ENCODE assay signal across 1 cellular context in the genomic region with DNA sequence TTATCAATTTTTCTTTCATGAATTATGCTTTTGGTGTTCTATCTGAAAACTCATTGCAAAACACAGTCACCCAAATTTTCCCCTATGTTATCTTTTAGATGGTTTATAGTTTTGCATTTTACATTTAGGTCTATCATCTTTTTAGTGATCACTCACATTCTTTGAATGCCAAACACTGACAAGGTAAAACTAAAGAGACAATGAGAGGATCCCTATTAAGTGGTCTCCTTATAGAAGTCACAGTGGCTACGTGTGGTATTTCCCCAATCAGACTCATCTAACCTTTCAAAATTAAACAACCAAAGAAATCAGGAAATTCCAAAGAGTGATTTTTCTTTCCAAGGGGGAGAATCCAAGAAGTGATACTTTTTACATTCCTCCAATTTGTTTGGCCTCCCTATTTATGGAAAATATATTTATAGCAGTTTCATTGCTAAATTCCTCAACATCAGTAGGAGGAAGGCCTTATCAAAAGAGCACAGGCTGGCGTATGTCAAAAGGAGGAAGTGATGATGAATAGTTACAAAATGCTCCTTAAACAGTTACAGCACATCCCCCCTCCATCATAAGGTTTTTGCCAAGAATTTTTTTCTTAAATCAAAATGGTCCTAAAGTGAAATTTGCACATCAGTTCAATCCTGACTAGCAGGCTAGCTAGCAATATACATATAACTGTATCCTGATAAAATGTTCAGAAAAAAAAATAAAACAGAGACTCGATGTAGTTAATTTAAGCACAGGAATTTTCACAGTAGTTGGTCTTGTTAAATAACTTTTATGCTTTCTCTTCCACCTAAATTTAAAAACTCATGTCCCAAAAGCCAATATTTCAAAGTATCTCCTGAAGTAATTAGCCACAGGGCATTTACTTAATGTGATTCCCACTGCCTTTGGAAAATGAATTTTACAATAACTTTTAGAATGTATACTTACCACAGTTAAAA.
TF ChIP-seq lines count a peak whose summit lies in the region.

No MANE protein-coding gene starts in this region.

TF ChIP-seq in K562, 482 proteins besides CTCF, POLR2A, EP300 and RAD21 (continued from another document and continues in another):
- TF ChIP-seq, protein P1, sequence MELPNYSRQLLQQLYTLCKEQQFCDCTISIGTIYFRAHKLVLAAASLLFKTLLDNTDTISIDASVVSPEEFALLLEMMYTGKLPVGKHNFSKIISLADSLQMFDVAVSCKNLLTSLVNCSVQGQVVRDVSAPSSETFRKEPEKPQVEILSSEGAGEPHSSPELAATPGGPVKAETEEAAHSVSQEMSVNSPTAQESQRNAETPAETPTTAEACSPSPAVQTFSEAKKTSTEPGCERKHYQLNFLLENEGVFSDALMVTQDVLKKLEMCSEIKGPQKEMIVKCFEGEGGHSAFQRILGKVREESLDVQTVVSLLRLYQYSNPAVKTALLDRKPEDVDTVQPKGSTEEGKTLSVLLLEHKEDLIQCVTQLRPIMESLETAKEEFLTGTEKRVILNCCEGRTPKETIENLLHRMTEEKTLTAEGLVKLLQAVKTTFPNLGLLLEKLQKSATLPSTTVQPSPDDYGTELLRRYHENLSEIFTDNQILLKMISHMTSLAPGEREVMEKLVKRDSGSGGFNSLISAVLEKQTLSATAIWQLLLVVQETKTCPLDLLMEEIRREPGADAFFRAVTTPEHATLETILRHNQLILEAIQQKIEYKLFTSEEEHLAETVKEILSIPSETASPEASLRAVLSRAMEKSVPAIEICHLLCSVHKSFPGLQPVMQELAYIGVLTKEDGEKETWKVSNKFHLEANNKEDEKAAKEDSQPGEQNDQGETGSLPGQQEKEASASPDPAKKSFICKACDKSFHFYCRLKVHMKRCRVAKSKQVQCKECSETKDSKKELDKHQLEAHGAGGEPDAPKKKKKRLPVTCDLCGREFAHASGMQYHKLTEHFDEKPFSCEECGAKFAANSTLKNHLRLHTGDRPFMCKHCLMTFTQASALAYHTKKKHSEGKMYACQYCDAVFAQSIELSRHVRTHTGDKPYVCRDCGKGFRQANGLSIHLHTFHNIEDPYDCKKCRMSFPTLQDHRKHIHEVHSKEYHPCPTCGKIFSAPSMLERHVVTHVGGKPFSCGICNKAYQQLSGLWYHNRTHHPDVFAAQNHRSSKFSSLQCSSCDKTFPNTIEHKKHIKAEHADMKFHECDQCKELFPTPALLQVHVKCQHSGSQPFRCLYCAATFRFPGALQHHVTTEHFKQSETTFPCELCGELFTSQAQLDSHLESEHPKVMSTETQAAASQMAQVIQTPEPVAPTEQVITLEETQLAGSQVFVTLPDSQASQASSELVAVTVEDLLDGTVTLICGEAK (IDR thresholded peaks at IDR 0.05), result 0 out of 2 replicates have a peak, but pooled peaks have one; percentile 6
- TF ChIP-seq, protein P1 (CRISPR knock-in tag; IDR thresholded peaks at IDR 0.05), result no peak
- peak; percentile 30 for TF ChIP-seq BCOR (IDR thresholded peaks at IDR 0.05)
- TF ChIP-seq CHD2 (IDR thresholded peaks at IDR 0.05; ENCODE audit: low read depth, low read length), result peak; percentile 23; the same call in 1 of the 2 replicates
- TF ChIP-seq TRIM24 (IDR thresholded peaks at IDR 0.05), result peak; percentile 60 to 88; a peak in 2 of 4 replicates
- peak; percentile 46; the same call in 1 of the 2 replicates for TF ChIP-seq CC2D1A (IDR thresholded peaks at IDR 0.05)
- peak; percentile 78 to 95; a peak in 3 of 4 replicates for TF ChIP-seq RCOR1 (IDR thresholded peaks at IDR 0.05; ENCODE audit: borderline replicate concordance in 1 of 2, low read depth in 2 of 2, low read length in 2 of 2)
- TF ChIP-seq CTBP1 (IDR thresholded peaks at IDR 0.05; ENCODE audit: borderline replicate concordance), result peak; percentile 83
- TF ChIP-seq MECOM (CRISPR knock-in tag; IDR thresholded peaks at IDR 0.05), result peak; percentile 82
- TF ChIP-seq ZNF384 (IDR thresholded peaks at IDR 0.05; ENCODE audit: low read depth, low read length), result peak; percentile 76
- TF ChIP-seq DACH1 (IDR thresholded peaks at IDR 0.05; ENCODE audit: partially characterized antibody), result peak; percentile 65
- TF ChIP-seq MAFK (IDR thresholded peaks at IDR 0.05; ENCODE audit: low read length), result 0 out of 2 replicates have a peak, but pooled peaks have one; percentile 12
- TF ChIP-seq, protein P2, sequence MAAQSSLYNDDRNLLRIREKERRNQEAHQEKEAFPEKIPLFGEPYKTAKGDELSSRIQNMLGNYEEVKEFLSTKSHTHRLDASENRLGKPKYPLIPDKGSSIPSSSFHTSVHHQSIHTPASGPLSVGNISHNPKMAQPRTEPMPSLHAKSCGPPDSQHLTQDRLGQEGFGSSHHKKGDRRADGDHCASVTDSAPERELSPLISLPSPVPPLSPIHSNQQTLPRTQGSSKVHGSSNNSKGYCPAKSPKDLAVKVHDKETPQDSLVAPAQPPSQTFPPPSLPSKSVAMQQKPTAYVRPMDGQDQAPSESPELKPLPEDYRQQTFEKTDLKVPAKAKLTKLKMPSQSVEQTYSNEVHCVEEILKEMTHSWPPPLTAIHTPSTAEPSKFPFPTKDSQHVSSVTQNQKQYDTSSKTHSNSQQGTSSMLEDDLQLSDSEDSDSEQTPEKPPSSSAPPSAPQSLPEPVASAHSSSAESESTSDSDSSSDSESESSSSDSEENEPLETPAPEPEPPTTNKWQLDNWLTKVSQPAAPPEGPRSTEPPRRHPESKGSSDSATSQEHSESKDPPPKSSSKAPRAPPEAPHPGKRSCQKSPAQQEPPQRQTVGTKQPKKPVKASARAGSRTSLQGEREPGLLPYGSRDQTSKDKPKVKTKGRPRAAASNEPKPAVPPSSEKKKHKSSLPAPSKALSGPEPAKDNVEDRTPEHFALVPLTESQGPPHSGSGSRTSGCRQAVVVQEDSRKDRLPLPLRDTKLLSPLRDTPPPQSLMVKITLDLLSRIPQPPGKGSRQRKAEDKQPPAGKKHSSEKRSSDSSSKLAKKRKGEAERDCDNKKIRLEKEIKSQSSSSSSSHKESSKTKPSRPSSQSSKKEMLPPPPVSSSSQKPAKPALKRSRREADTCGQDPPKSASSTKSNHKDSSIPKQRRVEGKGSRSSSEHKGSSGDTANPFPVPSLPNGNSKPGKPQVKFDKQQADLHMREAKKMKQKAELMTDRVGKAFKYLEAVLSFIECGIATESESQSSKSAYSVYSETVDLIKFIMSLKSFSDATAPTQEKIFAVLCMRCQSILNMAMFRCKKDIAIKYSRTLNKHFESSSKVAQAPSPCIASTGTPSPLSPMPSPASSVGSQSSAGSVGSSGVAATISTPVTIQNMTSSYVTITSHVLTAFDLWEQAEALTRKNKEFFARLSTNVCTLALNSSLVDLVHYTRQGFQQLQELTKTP (IDR thresholded peaks at IDR 0.05; ENCODE audit: low read depth in 1 of 2, partially characterized antibody in 2 of 2), result peak; percentile 58 to 64
- peak; percentile 80 for TF ChIP-seq SOX6 (IDR thresholded peaks at IDR 0.05)
- TF ChIP-seq KLF16 (IDR thresholded peaks at IDR 0.05), result peak; percentile 69; the same call in 1 of the 2 replicates
- peak; percentile 49; the same call in 1 of the 2 replicates for TF ChIP-seq ELF1 (tag; IDR thresholded peaks at IDR 0.05)
- peak; percentile 65 for TF ChIP-seq MBD2 (IDR thresholded peaks at IDR 0.05; ENCODE audit: borderline replicate concordance, low read depth)
- no peak for TF ChIP-seq FOXJ2 (tag; IDR thresholded peaks at IDR 0.05)
- peak; percentile 73; the same call in 1 of the 2 replicates for TF ChIP-seq HDAC2 (IDR thresholded peaks at IDR 0.05)
- peak; percentile 90 for TF ChIP-seq MEF2A (IDR thresholded peaks at IDR 0.05; ENCODE audit: control insufficient read depth, low read depth, low read length)
- TF ChIP-seq RBM25 (IDR thresholded peaks at IDR 0.05; ENCODE audit: low read depth, low read length, severe bottlenecking), result peak; percentile 28
- peak; percentile 98 for TF ChIP-seq DPF2 (IDR thresholded peaks at IDR 0.05)
- TF ChIP-seq CBX3 (IDR thresholded peaks at IDR 0.05; ENCODE audit: borderline replicate concordance in 1 of 2, low read length in 2 of 2), result peak in 1 of 2 experiments; percentile 62; a peak in 1 of 3 replicates
- TF ChIP-seq, protein P3, sequence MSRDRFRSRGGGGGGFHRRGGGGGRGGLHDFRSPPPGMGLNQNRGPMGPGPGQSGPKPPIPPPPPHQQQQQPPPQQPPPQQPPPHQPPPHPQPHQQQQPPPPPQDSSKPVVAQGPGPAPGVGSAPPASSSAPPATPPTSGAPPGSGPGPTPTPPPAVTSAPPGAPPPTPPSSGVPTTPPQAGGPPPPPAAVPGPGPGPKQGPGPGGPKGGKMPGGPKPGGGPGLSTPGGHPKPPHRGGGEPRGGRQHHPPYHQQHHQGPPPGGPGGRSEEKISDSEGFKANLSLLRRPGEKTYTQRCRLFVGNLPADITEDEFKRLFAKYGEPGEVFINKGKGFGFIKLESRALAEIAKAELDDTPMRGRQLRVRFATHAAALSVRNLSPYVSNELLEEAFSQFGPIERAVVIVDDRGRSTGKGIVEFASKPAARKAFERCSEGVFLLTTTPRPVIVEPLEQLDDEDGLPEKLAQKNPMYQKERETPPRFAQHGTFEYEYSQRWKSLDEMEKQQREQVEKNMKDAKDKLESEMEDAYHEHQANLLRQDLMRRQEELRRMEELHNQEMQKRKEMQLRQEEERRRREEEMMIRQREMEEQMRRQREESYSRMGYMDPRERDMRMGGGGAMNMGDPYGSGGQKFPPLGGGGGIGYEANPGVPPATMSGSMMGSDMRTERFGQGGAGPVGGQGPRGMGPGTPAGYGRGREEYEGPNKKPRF (IDR thresholded peaks at IDR 0.05; ENCODE audit: low read depth, low read length), result no peak
- peak; percentile 91 for TF ChIP-seq NCOR1 (IDR thresholded peaks at IDR 0.05)
- TF ChIP-seq KDM1A (IDR thresholded peaks at IDR 0.05), result peak; percentile 73 to 90
- peak in 1 of 2 experiments; percentile 88; a peak in 2 of 4 replicates for TF ChIP-seq ARNT (IDR thresholded peaks at IDR 0.05)
- TF ChIP-seq, protein P4, sequence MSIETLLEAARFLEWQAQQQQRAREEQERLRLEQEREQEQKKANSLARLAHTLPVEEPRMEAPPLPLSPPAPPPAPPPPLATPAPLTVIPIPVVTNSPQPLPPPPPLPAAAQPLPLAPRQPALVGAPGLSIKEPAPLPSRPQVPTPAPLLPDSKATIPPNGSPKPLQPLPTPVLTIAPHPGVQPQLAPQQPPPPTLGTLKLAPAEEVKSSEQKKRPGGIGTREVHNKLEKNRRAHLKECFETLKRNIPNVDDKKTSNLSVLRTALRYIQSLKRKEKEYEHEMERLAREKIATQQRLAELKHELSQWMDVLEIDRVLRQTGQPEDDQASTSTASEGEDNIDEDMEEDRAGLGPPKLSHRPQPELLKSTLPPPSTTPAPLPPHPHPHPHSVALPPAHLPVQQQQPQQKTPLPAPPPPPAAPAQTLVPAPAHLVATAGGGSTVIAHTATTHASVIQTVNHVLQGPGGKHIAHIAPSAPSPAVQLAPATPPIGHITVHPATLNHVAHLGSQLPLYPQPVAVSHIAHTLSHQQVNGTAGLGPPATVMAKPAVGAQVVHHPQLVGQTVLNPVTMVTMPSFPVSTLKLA (conservative IDR thresholded peaks at IDR 0.05), result peak; percentile 50 to 52; a peak in 2 of 4 replicates
- TF ChIP-seq, protein P5, sequence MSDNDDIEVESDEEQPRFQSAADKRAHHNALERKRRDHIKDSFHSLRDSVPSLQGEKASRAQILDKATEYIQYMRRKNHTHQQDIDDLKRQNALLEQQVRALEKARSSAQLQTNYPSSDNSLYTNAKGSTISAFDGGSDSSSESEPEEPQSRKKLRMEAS (CRISPR knock-in tag; IDR thresholded peaks at IDR 0.05), result no peak
- no peak for TF ChIP-seq ZNF561 (CRISPR knock-in tag; conservative IDR thresholded peaks at IDR 0.05)
- TF ChIP-seq, protein P6, sequence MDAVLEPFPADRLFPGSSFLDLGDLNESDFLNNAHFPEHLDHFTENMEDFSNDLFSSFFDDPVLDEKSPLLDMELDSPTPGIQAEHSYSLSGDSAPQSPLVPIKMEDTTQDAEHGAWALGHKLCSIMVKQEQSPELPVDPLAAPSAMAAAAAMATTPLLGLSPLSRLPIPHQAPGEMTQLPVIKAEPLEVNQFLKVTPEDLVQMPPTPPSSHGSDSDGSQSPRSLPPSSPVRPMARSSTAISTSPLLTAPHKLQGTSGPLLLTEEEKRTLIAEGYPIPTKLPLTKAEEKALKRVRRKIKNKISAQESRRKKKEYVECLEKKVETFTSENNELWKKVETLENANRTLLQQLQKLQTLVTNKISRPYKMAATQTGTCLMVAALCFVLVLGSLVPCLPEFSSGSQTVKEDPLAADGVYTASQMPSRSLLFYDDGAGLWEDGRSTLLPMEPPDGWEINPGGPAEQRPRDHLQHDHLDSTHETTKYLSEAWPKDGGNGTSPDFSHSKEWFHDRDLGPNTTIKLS (IDR thresholded peaks at IDR 0.05; ENCODE audit: borderline replicate concordance, low read depth), result 0 out of 2 replicates have a peak, but pooled peaks have one; percentile 27
- TF ChIP-seq NFIC (IDR thresholded peaks at IDR 0.05), result peak; percentile 75
- no peak for TF ChIP-seq FOXJ3 (CRISPR knock-in tag; IDR thresholded peaks at IDR 0.05)
- TF ChIP-seq SNIP1 (IDR thresholded peaks at IDR 0.05; ENCODE audit: low read depth), result no peak
- TF ChIP-seq LCOR (CRISPR knock-in tag; IDR thresholded peaks at IDR 0.05), result peak; percentile 45; the same call in 1 of the 2 replicates
- TF ChIP-seq, protein P7, sequence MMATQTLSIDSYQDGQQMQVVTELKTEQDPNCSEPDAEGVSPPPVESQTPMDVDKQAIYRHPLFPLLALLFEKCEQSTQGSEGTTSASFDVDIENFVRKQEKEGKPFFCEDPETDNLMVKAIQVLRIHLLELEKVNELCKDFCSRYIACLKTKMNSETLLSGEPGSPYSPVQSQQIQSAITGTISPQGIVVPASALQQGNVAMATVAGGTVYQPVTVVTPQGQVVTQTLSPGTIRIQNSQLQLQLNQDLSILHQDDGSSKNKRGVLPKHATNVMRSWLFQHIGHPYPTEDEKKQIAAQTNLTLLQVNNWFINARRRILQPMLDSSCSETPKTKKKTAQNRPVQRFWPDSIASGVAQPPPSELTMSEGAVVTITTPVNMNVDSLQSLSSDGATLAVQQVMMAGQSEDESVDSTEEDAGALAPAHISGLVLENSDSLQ (IDR thresholded peaks at IDR 0.05), result peak; percentile 83
